In genomic region chr3:33246786-33247185, GRCh38 we compare ENCODE assay signal across 8 cellular contexts.
"Had no signal": no experiment of that assay in that cellular context is flagged by ENCODE, and none has a peak within 500 bp of the region (broad histone marks: within the 10 kb centered on the region; RNA-seq: fewer than 3 reads in every experiment).

No MANE protein-coding gene starts in this region.

- FAIRE-seq: G401.6, GM12878, GM12891, GM12892, GM18507, GM19239 had no signal

- DNase-seq: GDM1, GF-D8 had no signal

- ATAC-seq: GM12878 had no signal

- H3K4me3 ChIP-seq: GM12878 had no signal
